Comparison of ENCODE assay signal across 11 cellular contexts in the genomic region with DNA sequence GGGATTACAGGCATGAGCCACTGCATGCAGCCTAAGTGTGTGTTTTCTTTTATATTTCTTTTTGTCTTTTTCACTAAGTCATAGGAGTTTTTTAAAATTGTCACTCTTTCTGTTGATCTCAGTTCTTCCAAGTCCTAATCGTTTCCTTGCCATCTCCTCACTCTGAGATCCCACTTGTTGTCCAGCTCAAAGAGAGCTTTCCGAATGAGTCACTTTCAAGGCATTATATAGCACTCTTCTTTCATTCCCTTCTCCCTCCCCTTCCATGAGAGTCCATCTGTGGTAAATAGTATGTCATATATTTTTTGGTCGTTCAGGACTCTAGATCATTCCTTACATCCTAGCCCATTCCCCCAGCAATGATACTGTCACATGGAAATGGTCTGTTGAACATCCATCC. TPM values are rescaled to one million over a fixed set of nuclear protein-coding genes. Genes with fewer than 3 reads are reported as not detected.
DNase-seq lines count a peak whose midpoint lies in the region; ATAC-seq and TF ChIP-seq lines count a peak whose summit lies in the region.
"Had no signal": no experiment of that assay in that cellular context is flagged by ENCODE, and none has a peak within 500 bp of the region (broad histone marks: within the 10 kb centered on the region; RNA-seq: fewer than 3 reads in every experiment).

No MANE protein-coding gene starts in this region.

- H3K9me3 Mint-ChIP-seq in activated naive CD8-positive, alpha-beta T cell (ENCODE audit: low read depth): no peaks in the 10 kb centered on the region
- no peaks in the 10 kb centered on the region for H3K9me3 Mint-ChIP-seq in activated naive CD8-positive, alpha-beta T cell treated with anti-CD3 and anti-CD28 coated beads, Interleukin-2, amount 50 U/mL, for 24 hours
- no peaks in the 10 kb centered on the region for H3K9me3 Mint-ChIP-seq in T-cell
- no peaks in the 10 kb centered on the region for H3K9me3 Mint-ChIP-seq in type B pancreatic cell

- H3K4me3 Mint-ChIP-seq in activated naive CD8-positive, alpha-beta T cell: peak overlapping the region; percentile 73
- no peak overlapping the region for H3K4me3 Mint-ChIP-seq in activated naive CD8-positive, alpha-beta T cell treated with anti-CD3 and anti-CD28 coated beads, Interleukin-2, amount 50 U/mL, for 24 hours
- H3K4me3 Mint-ChIP-seq in T-cell: peak overlapping the region in 2 of 3 donors; percentile 25 to 82
- H3K4me3 Mint-ChIP-seq in type B pancreatic cell: peak overlapping the region; percentile 2

- POLR2A ChIA-PET in T-cell (lab: Charles Lee): no interaction called here

- ATAC-seq in activated naive CD8-positive, alpha-beta T cell treated with anti-CD3 and anti-CD28 coated beads, Interleukin-2, amount 50 U/mL, for 24 hours: no peak
- ATAC-seq in T-cell (replicated peaks in 1 of 4) (no peak), GM19397 (IDR thresholded peaks at IDR 0.05; ENCODE audit: unreplicated experiment) (no peak)

- H3K4me1 Mint-ChIP-seq in activated naive CD8-positive, alpha-beta T cell (ENCODE audit: low read depth): peaks cover 81% of the 10 kb centered on the region
- H3K4me1 Mint-ChIP-seq in activated naive CD8-positive, alpha-beta T cell treated with anti-CD3 and anti-CD28 coated beads, Interleukin-2, amount 50 U/mL, for 24 hours: peaks cover 77% of the 10 kb centered on the region
- H3K4me1 Mint-ChIP-seq in T-cell: peaks cover 79 to 87% (median 83%) of the 10 kb centered on the region in 3 donors
- peaks cover 54% of the 10 kb centered on the region for H3K4me1 Mint-ChIP-seq in type B pancreatic cell (ENCODE audit: unreplicated experiment)

- peak overlapping the region; percentile 86 for H3K27ac Mint-ChIP-seq in activated naive CD8-positive, alpha-beta T cell
- H3K27ac Mint-ChIP-seq in activated naive CD8-positive, alpha-beta T cell treated with anti-CD3 and anti-CD28 coated beads, Interleukin-2, amount 50 U/mL, for 24 hours: no peak overlapping the region
- H3K27ac Mint-ChIP-seq in T-cell (no peak overlapping the region), type B pancreatic cell (no peak overlapping the region)

- TF ChIP-seq CTCF in type B pancreatic cell (conservative IDR thresholded peaks at IDR 0.05): no peak

- CTCF ChIA-PET in T-cell (lab: Charles Lee): interaction anchor here in 1 of 2 donors (1.2 kb wide), 1 partner anchor 39 kb away, joined by 3 read pairs; no protein-coding TSS in a partner anchor

- no peaks in the 10 kb centered on the region for H3K27me3 Mint-ChIP-seq in activated naive CD8-positive, alpha-beta T cell
- H3K27me3 Mint-ChIP-seq in activated naive CD8-positive, alpha-beta T cell treated with anti-CD3 and anti-CD28 coated beads, Interleukin-2, amount 50 U/mL, for 24 hours: no peaks in the 10 kb centered on the region
- H3K27me3 Mint-ChIP-seq in T-cell: no peaks in the 10 kb centered on the region
- no peaks in the 10 kb centered on the region for H3K27me3 Mint-ChIP-seq in type B pancreatic cell

- no peak for DNase-seq in activated naive CD8-positive, alpha-beta T cell treated with anti-CD3 and anti-CD28 coated beads, Interleukin-2, amount 50 U/mL, for 24 hours
- DNase-seq in T-cell (no peak), fibroblast of peridontal ligament (ENCODE audit: extremely low read depth) (peak; percentile 60), type B pancreatic cell (ENCODE audit: extremely low spot score, unreplicated experiment) (no peak), DMS153 treated with DMSO at 0.1 percent for 48 hours (lab: John Stamatoyannopoulos, UW; ENCODE audit: unreplicated experiment) (no peak), NCI-H774 (lab: John Stamatoyannopoulos, UW) (no peak)
- DNase-seq: DMS79, SHP77 treated with DMSO at 0.1 percent for 48 hours, tibial artery had no signal

- peaks cover 11% of the 10 kb centered on the region for H3K36me3 Mint-ChIP-seq in activated naive CD8-positive, alpha-beta T cell
- peaks cover 55% of the 10 kb centered on the region for H3K36me3 Mint-ChIP-seq in activated naive CD8-positive, alpha-beta T cell treated with anti-CD3 and anti-CD28 coated beads, Interleukin-2, amount 50 U/mL, for 24 hours (ENCODE audit: low read depth)
- peaks cover 28% of the 10 kb centered on the region for H3K36me3 Mint-ChIP-seq in T-cell
- peaks cover 43% of the 10 kb centered on the region for H3K36me3 Mint-ChIP-seq in type B pancreatic cell

RNA-seq across cellular contexts. Expression of a gene that starts 4.3 kb away (rescaled TPM):
- total RNA-seq in T-cell (10 to 100 TPM; 26.4 to 35.0 (median 30.8) TPM), type B pancreatic cell (ENCODE audit: low replicate concordance) (58.9 and 62.6 TPM in 2 replicates)
